ENCODE assay signal across 15 cellular contexts in the genomic region with DNA sequence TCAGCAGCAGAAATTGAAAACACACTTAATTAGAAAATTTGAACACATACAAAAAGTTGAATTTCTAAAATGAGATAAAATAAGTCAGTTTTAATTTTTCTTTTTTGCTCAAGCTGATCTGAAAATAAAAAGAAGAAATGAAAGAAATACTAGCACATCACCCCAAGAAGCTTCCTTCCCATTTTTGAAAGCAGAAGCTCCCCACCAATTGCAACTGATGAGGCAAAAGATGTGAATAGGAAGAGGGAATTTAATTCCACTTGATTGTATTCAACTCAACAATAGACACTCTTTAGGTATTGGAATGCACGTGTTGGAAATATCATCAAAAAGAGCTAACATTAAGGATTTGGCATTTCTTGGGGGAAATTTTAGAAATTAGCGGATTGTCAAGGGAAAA.
A peak's percentile ranks its signal among the peaks of the same experiment; 100 is the strongest.
DNase-seq lines count a peak whose midpoint lies in the region; ATAC-seq and TF ChIP-seq lines count a peak whose summit lies in the region.
"Had no signal": no experiment of that assay in that cellular context is flagged by ENCODE, and none has a peak within 500 bp of the region (broad histone marks: within the 10 kb centered on the region; RNA-seq: fewer than 3 reads in every experiment).

No MANE protein-coding gene starts in this region.

- H3K36me3 Mint-ChIP-seq in activated B cell treated with CpG ODN at 0.5 μM for 24 hours (ENCODE audit: low read depth) (no peaks in the 10 kb centered on the region), nephron (ENCODE audit: low read depth) (no peaks in the 10 kb centered on the region)

- CTCF ChIA-PET in activated B cell treated with CpG ODN at 0.5 μM for 24 hours (lab: Charles Lee), result no interaction called here
- CTCF ChIA-PET in SK-N-SH (lab: Yijun Ruan, JAX), result interaction anchor here (1.1 kb wide), 1 partner anchor 72 kb away, joined by 3 read pairs; no protein-coding TSS in a partner anchor

- no peak for ATAC-seq in activated B cell treated with CpG ODN at 0.5 μM for 24 hours (ENCODE audit: low read depth)
- ATAC-seq: PC-3, T-helper 17 cell had no signal

- H3K4me1 Mint-ChIP-seq in activated B cell treated with CpG ODN at 0.5 μM for 24 hours (peaks cover 48% of the 10 kb centered on the region), nephron (peaks cover 84% of the 10 kb centered on the region)
- H3K4me1 Mint-ChIP-seq: T-helper 17 cell had no signal

- H3K9me3 ChIP-seq in sigmoid colon, result no peaks in the 10 kb centered on the region
- H3K9me3 ChIP-seq in SK-N-SH, result no peaks in the 10 kb centered on the region
- H3K9me3 ChIP-seq: BE2C had no signal

- no peaks in the 10 kb centered on the region for H3K36me3 ChIP-seq in sigmoid colon
- H3K36me3 ChIP-seq in SK-N-SH (replicated peaks in 1 of 2; ENCODE audit: control insufficient read depth in 1 of 2, insufficient read depth in 2 of 2, low read length in 1 of 2), result no peaks in the 10 kb centered on the region
- H3K36me3 ChIP-seq: BE2C had no signal

- TF ChIP-seq POLR2A in sigmoid colon (IDR thresholded peaks at IDR 0.05), result no peak

- H3F3A ChIP-seq in SK-N-SH (replicated peaks; ENCODE audit: insufficient read depth), result no peaks in the 10 kb centered on the region

- no peaks in the 10 kb centered on the region for H3K9me3 Mint-ChIP-seq in activated B cell treated with CpG ODN at 0.5 μM for 24 hours
- no peaks in the 10 kb centered on the region for H3K9me3 Mint-ChIP-seq in nephron

- no peak overlapping the region for H3K9ac ChIP-seq in SK-N-SH

- no peaks in the 10 kb centered on the region for H3K27me3 Mint-ChIP-seq in activated B cell treated with CpG ODN at 0.5 μM for 24 hours
- H3K27me3 Mint-ChIP-seq in nephron (ENCODE audit: low read depth), result no peaks in the 10 kb centered on the region
- H3K27me3 Mint-ChIP-seq: T-helper 17 cell had no signal

- 91 to 93% methylated on average over 2 of the region's 2 CpGs for WGBS in sigmoid colon, 2 donors
- WGBS in SK-N-SH (ENCODE audit: low lambda C conversion rate), result 92% methylated on average over 2 of the region's 2 CpGs

- H2AFZ ChIP-seq in SK-N-SH (ENCODE audit: low read depth), result no peak overlapping the region

- no peak overlapping the region for H3K4me2 ChIP-seq in SK-N-SH

- no peak for TF ChIP-seq EP300 in sigmoid colon (IDR thresholded peaks at IDR 0.05)
- no peak for TF ChIP-seq EP300 in SK-N-SH (IDR thresholded peaks at IDR 0.05; ENCODE audit: borderline replicate concordance in 1 of 2, low read depth in 1 of 2, low read length in 1 of 2)

- intact Hi-C loops in activated B cell treated with CpG ODN at 0.5 μM for 24 hours (cut with micrococcal nuclease) (loop anchor here (2.0 kb wide), 1 partner anchor 72 kb away; no protein-coding TSS in a partner anchor), sigmoid colon (cut with DNase I) (no loop called here)

- H3K27me3 ChIP-seq in sigmoid colon, result no peaks in the 10 kb centered on the region
- H3K27me3 ChIP-seq in SK-N-SH (ENCODE audit: insufficient read depth), result no peaks in the 10 kb centered on the region
- H3K27me3 ChIP-seq: BE2C had no signal

- H3K4me3 Mint-ChIP-seq in activated B cell treated with CpG ODN at 0.5 μM for 24 hours, result peak overlapping the region; percentile 8
- no peak overlapping the region for H3K4me3 Mint-ChIP-seq in nephron
- H3K4me3 Mint-ChIP-seq: T-helper 17 cell had no signal

- H3K4me1 ChIP-seq in sigmoid colon, result peaks cover 0 to 21% (median 12%) of the 10 kb centered on the region in 4 donors
- peaks cover 0 to 15% of the 10 kb centered on the region in 2 experiments; a peak in 2 of 4 replicates for H3K4me1 ChIP-seq in SK-N-SH (ENCODE audit: control insufficient read depth in 1 of 2, insufficient read depth in 2 of 2, low read depth in 1 of 2, low read length in 1 of 2)

- no peak overlapping the region for H3K27ac Mint-ChIP-seq in activated B cell treated with CpG ODN at 0.5 μM for 24 hours
- H3K27ac Mint-ChIP-seq in nephron, result peak overlapping the region in 2 of 3 experiments; percentile 29 to 93
- H3K27ac Mint-ChIP-seq: T-helper 17 cell had no signal

- H3K4me3 ChIP-seq in sigmoid colon (no peak overlapping the region), SK-N-SH (ENCODE audit: low read depth in 2 of 2, low read length in 1 of 2) (no peak overlapping the region)

- H3K9me2 ChIP-seq in SK-N-SH, result no peaks in the 10 kb centered on the region

- no peak for TF ChIP-seq RAD21 in SK-N-SH (IDR thresholded peaks at IDR 0.05; ENCODE audit: low read length)

- POLR2A ChIA-PET in activated B cell treated with CpG ODN at 0.5 μM for 24 hours (lab: Charles Lee) (interaction anchor here (0.7 kb wide), 1 partner anchor 13 kb away, joined by 4 read pairs; no protein-coding TSS in a partner anchor), SK-N-SH (lab: Yijun Ruan, JAX) (no interaction called here)

- H3K27ac ChIP-seq in sigmoid colon (no peak overlapping the region), SK-N-SH (ENCODE audit: low read depth in 2 of 2, low read length in 1 of 2) (no peak overlapping the region)

- peak; percentile 65 for DNase-seq in CD1c-positive myeloid dendritic cell (ENCODE audit: extremely low spot score)
- DNase-seq in NOMO-1 (lab: John Stamatoyannopoulos, UW; ENCODE audit: unreplicated experiment in 2 of 2), result peak; percentile 59 to 79
- DNase-seq in activated B cell treated with CpG ODN at 0.5 μM for 24 hours, result no peak
- no peak for DNase-seq in HUDEP-2 (lab: John Stamatoyannopoulos, UW; ENCODE audit: unreplicated experiment in 76 of 76)
- no peak for DNase-seq in sigmoid colon
- DNase-seq in SK-N-SH, result no peak
- DNase-seq: ACHN, BE2C, GOT3, NCI-H1417, NCI-H2029, NCI-H510A, PC-3, T-helper 17 cell had no signal

- no peaks in the 10 kb centered on the region for H3K79me2 ChIP-seq in SK-N-SH (ENCODE audit: insufficient read depth)

- TF ChIP-seq CTCF in activated B cell treated with CpG ODN at 0.5 μM for 24 hours (IDR thresholded peaks at IDR 0.05) (no peak), nephron (IDR thresholded peaks at IDR 0.05; ENCODE audit: unreplicated experiment in 3 of 3) (no peak), sigmoid colon (IDR thresholded peaks at IDR 0.05) (no peak), SK-N-SH (IDR thresholded peaks at IDR 0.05) (no peak)

- H4K20me1 ChIP-seq in SK-N-SH (ENCODE audit: insufficient read depth), result no peaks in the 10 kb centered on the region

TF ChIP-seq in SK-N-SH, 30 proteins besides CTCF, POLR2A, EP300 and RAD21:
- TF ChIP-seq REST (IDR thresholded peaks at IDR 0.05; ENCODE audit: low read depth, low read length) (no peak), TEAD4 (IDR thresholded peaks at IDR 0.05; ENCODE audit: borderline replicate concordance, insufficient read depth) (no peak), FOXJ3 (CRISPR knock-in tag; IDR thresholded peaks at IDR 0.05) (no peak), FOSL2 (IDR thresholded peaks at IDR 0.05; ENCODE audit: borderline replicate concordance, low read depth) (no peak)
- TF ChIP-seq, protein P1, sequence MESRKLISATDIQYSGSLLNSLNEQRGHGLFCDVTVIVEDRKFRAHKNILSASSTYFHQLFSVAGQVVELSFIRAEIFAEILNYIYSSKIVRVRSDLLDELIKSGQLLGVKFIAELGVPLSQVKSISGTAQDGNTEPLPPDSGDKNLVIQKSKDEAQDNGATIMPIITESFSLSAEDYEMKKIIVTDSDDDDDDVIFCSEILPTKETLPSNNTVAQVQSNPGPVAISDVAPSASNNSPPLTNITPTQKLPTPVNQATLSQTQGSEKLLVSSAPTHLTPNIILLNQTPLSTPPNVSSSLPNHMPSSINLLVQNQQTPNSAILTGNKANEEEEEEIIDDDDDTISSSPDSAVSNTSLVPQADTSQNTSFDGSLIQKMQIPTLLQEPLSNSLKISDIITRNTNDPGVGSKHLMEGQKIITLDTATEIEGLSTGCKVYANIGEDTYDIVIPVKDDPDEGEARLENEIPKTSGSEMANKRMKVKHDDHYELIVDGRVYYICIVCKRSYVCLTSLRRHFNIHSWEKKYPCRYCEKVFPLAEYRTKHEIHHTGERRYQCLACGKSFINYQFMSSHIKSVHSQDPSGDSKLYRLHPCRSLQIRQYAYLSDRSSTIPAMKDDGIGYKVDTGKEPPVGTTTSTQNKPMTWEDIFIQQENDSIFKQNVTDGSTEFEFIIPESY (IDR thresholded peaks at IDR 0.05; ENCODE audit: borderline replicate concordance, low read depth), result no peak

Comparison
In these comparisons a context has a peak if more than half of its experiments do, and no peak if none do; other contexts are left out.
1. DNase-seq: peak in CD1c-positive myeloid dendritic cell (single experiment) and NOMO-1 (2 of 2); none in activated B cell treated with CpG ODN at 0.5 μM for 24 hours (single experiment), HUDEP-2 (0 of 76), sigmoid colon (single experiment) and SK-N-SH (single experiment).